In the genomic region with DNA sequence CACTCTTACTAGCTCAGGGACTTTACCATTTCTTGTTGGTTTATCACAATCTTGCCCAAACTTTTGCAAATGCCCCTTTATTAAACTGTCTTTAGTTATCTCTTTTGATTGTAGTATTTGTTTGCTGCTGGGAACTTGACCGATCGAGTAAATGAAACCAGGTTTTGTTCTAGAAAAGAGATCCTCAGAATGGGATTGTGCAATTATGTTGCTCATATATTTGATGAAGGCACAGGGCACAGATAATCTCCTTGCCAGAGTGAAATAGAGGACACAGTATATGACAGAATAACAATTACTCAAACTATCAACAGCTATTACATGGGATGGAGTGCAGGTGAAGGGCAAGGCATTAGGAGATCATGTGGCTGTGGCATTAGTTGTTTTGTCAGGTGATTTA, we compare ENCODE assay signal across 21 cellular contexts.
A peak's percentile ranks its signal among the peaks of the same experiment; 100 is the strongest.
DNase-seq lines count a peak whose midpoint lies in the region; ATAC-seq, FAIRE-seq and TF ChIP-seq lines count a peak whose summit lies in the region.
"Had no signal": no experiment of that assay in that cellular context is flagged by ENCODE, and none has a peak within 500 bp of the region (broad histone marks: within the 10 kb centered on the region; RNA-seq: fewer than 3 reads in every experiment).

No MANE protein-coding gene starts in this region.

- no peak for FAIRE-seq in K562 (lab: Jason Lieb, UNC)
- FAIRE-seq: G401.6, GM12878 had no signal

- no TSS peak for BruUV-seq in K562 (replicated peaks; lab: Mats Ljungman, UMichigan)

- CTCF ChIA-PET in K562 (lab: Yijun Ruan, JAX; ENCODE audit: low intra/inter-chr PET ratio), result no interaction called here

- no peak overlapping the region for H3K9ac ChIP-seq in K562 (ENCODE audit: insufficient read depth in 1 of 2, low read depth in 2 of 2, low read length in 2 of 2)

- no peaks in the 10 kb centered on the region for H4K20me1 ChIP-seq in K562 (replicated peaks; ENCODE audit: control insufficient read depth, insufficient read depth, low read length)

- POLR2A ChIA-PET in K562 (lab: Yijun Ruan, JAX), result no interaction called here

- H3K36me3 ChIP-seq in K562 (ENCODE audit: control insufficient read depth, insufficient read depth, low read length), result no peaks in the 10 kb centered on the region
- H3K36me3 ChIP-seq in SJCRH30, result no peaks in the 10 kb centered on the region
- H3K36me3 ChIP-seq: MG63 had no signal

- H3K4me3 ChIP-seq in K562 (no peak overlapping the region), SJCRH30 (no peak overlapping the region)
- H3K4me3 ChIP-seq: GM12878, GM23338, MG63 had no signal

- no peak for TF ChIP-seq POLR2A in K562 (conservative IDR thresholded peaks at IDR 0.05)

- no peaks in the 10 kb centered on the region for H3K9me1 ChIP-seq in K562 (ENCODE audit: control insufficient read depth, insufficient read depth, low read length)

- H3K79me2 ChIP-seq in K562 (ENCODE audit: control insufficient read depth, insufficient read depth, low read length), result no peaks in the 10 kb centered on the region

- WGBS in K562 (ENCODE audit: insufficient coverage, low coverage, missing lambda C conversion rate), result 0% methylated on average over 2 of the region's 2 CpGs

- H3K27ac ChIP-seq in K562 (ENCODE audit: extremely low read depth, low read depth, low read length), result no peak overlapping the region
- no peak overlapping the region for H3K27ac ChIP-seq in SJCRH30
- H3K27ac ChIP-seq: C4-2B had no signal

- H2AFZ ChIP-seq in K562 (ENCODE audit: low read depth, low read length), result no peak overlapping the region
- H2AFZ ChIP-seq: GM23338 had no signal

- intact Hi-C loops in K562 (cut with micrococcal nuclease), result no loop called here

- H3K9me3 ChIP-seq in K562 (replicated peaks; ENCODE audit: control insufficient read depth, insufficient read depth, low read depth, low read length) (no peaks in the 10 kb centered on the region), SJCRH30 (replicated peaks) (peaks cover 5% of the 10 kb centered on the region)
- H3K9me3 ChIP-seq: Caco-2, MG63 had no signal

- H3K27me3 ChIP-seq in K562 (ENCODE audit: control insufficient read depth in 2 of 2, insufficient read depth in 2 of 2, low read length in 2 of 2) (peaks cover 0 to 7% of the 10 kb centered on the region in 2 experiments; a peak in 1 of 5 replicates), SJCRH30 (no peaks in the 10 kb centered on the region; the same call in 1 of the 2 replicates)
- H3K27me3 ChIP-seq: MG63 had no signal

- ATAC-seq in K562, result no peak
- ATAC-seq: CD8-positive, alpha-beta T cell; GM12878; GM23338 had no signal

- no peak for TF ChIP-seq CTCF in K562 (IDR thresholded peaks at IDR 0.05 in 2 of 3, conservative IDR thresholded peaks at IDR 0.05 in 1 of 3; ENCODE audit: insufficient read depth in 2 of 3, low read depth in 1 of 3, low read length in 3 of 3)

- peak; percentile 14 for DNase-seq in AG08395 (ENCODE audit: low spot score)
- DNase-seq in GM03348 (ENCODE audit: low spot score), result peak; percentile 30
- DNase-seq in K562 (ENCODE audit: extremely low read depth in 1 of 4, low spot score in 3 of 4), result no peak
- peak; percentile 34 for DNase-seq in iris pigment epithelial cell (ENCODE audit: low read depth)
- no peak for DNase-seq in NCI-H345 treated with DMSO at 0.1 percent for 48 hours (lab: John Stamatoyannopoulos, UW; ENCODE audit: unreplicated experiment)
- DNase-seq in activated CD8-positive, alpha-beta memory T cell treated with anti-CD3 and anti-CD28 coated beads, Interleukin-2, amount 50 U/mL, for 4 hours, result no peak
- DNase-seq in SJCRH30, result no peak
- DNase-seq: Caco-2; CD8-positive, alpha-beta T cell; H9; MG63; NCI-H1417; NCI-H1694; NCI-H2029 treated with DMSO at 0.1 percent for 48 hours; NCI-H526 treated with DMSO at 0.1 percent for 48 hours; Right ventricle myocardium superior; RPMI8226 had no signal

- H3K4me1 ChIP-seq in K562 (replicated peaks in 1 of 2; ENCODE audit: control insufficient read depth in 2 of 2, insufficient read depth in 2 of 2, low read length in 2 of 2), result no peaks in the 10 kb centered on the region
- H3K4me1 ChIP-seq in SJCRH30, result no peaks in the 10 kb centered on the region
- H3K4me1 ChIP-seq: Caco-2 had no signal

- H3K4me2 ChIP-seq in K562 (ENCODE audit: insufficient read depth, low read length), result no peak overlapping the region
- H3K4me2 ChIP-seq: GM23338 had no signal

- no peak for TF ChIP-seq EP300 in K562 (IDR thresholded peaks at IDR 0.05; ENCODE audit: low read length)

- in situ Hi-C loops in K562 (cut with MboI), result no loop called here

- no peak for TF ChIP-seq RAD21 in K562 (CRISPR knock-in tag; conservative IDR thresholded peaks at IDR 0.05 in 1 of 2, IDR thresholded peaks at IDR 0.05 in 1 of 2)

TF ChIP-seq in K562, 482 proteins besides CTCF, POLR2A, EP300 and RAD21:
- TF ChIP-seq, protein P1, sequence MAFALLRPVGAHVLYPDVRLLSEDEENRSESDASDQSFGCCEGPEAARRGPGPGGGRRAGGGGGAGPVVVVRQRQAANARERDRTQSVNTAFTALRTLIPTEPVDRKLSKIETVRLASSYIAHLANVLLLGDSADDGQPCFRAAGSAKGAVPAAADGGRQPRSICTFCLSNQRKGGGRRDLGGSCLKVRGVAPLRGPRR (CRISPR knock-in tag; IDR thresholded peaks at IDR 0.05), result no peak
- TF ChIP-seq CEBPB (tag; IDR thresholded peaks at IDR 0.05), result 0 out of 2 replicates have a peak, but pooled peaks have one; percentile 7
TF ChIP-seq in K562: peak in this region for 1.

Comparison
In these comparisons a context has a peak if more than half of its experiments do, and no peak if none do; other contexts are left out.
1. DNase-seq: peak in AG08395 (single experiment), GM03348 (single experiment) and iris pigment epithelial cell (single experiment); none in K562 (0 of 4), NCI-H345 treated with DMSO at 0.1 percent for 48 hours (single experiment), activated CD8-positive, alpha-beta memory T cell treated with anti-CD3 and anti-CD28 coated beads, Interleukin-2, amount 50 U/mL, for 4 hours (single experiment) and SJCRH30 (0 of 2).